In genomic region chr4:94403735-94404134, GRCh38 we compare ENCODE assay signal across 27 cellular contexts.
"Had no signal": no experiment of that assay in that cellular context is flagged by ENCODE, and none has a peak within 500 bp of the region (broad histone marks: within the 10 kb centered on the region; RNA-seq: fewer than 3 reads in every experiment).

No MANE protein-coding gene starts in this region.

- ATAC-seq: activated T-cell treated with anti-CD3 and anti-CD28 coated beads, Interleukin-2, amount 50 U/mL, for 72 hours; body of pancreas; esophagus mucosa; foreskin keratinocyte; heart left ventricle; lower lobe of right lung; natural killer cell treated with Interleukin-12 subunit alpha and Interleukin-12 subunit beta and Interleukin-15 and Interleukin-18, amount 100 ng/mL, for 72 hours; stimulated activated naive B cell treated with anti-CD40 and anti-IgM and Interleukin-4, amounts not matched to agents 10 μg/mL and 1 μg/mL and 100 μg/mL, for 72 hours had no signal

- H3K4me1 ChIP-seq: foreskin keratinocyte had no signal

- H3K27ac Mint-ChIP-seq: activated naive CD8-positive, alpha-beta T cell; activated T-cell treated with anti-CD3 and anti-CD28 coated beads, Interleukin-2, amount 50 U/mL, for 72 hours; endodermal cell; natural killer cell treated with Interleukin-12 subunit alpha and Interleukin-12 subunit beta and Interleukin-15 and Interleukin-18, amount 100 ng/mL, for 72 hours; progenitor cell of endocrine pancreas; stimulated activated naive B cell treated with anti-CD40 and anti-IgM and Interleukin-4, amounts not matched to agents 10 μg/mL and 1 μg/mL and 100 μg/mL, for 72 hours had no signal

- H3K4me3 ChIP-seq: body of pancreas, heart left ventricle, lower lobe of right lung, tibial nerve had no signal

- H3K4me3 Mint-ChIP-seq: activated naive CD8-positive, alpha-beta T cell; activated T-cell treated with anti-CD3 and anti-CD28 coated beads, Interleukin-2, amount 50 U/mL, for 72 hours; endodermal cell; immature natural killer cell; natural killer cell treated with Interleukin-12 subunit alpha and Interleukin-12 subunit beta and Interleukin-15 and Interleukin-18, amount 100 ng/mL, for 72 hours; stimulated activated naive B cell treated with anti-CD40 and anti-IgM and Interleukin-4, amounts not matched to agents 10 μg/mL and 1 μg/mL and 100 μg/mL, for 72 hours had no signal

- H3K4me1 Mint-ChIP-seq: immature natural killer cell had no signal

- H3K27ac ChIP-seq: body of pancreas, foreskin keratinocyte, lower lobe of right lung, neutrophil, tibial nerve, VCaP had no signal

- H3K27me3 Mint-ChIP-seq: progenitor cell of endocrine pancreas had no signal

- H3K36me3 Mint-ChIP-seq: immature natural killer cell; natural killer cell treated with Interleukin-12 subunit alpha and Interleukin-12 subunit beta and Interleukin-15 and Interleukin-18, amount 100 ng/mL, for 72 hours; stimulated activated naive B cell treated with anti-CD40 and anti-IgM and Interleukin-4, amounts not matched to agents 10 μg/mL and 1 μg/mL and 100 μg/mL, for 72 hours had no signal

- DNase-seq: activated CD4-positive, alpha-beta T cell treated with anti-CD3 and anti-CD28 coated beads for 4 hours; activated CD4-positive, alpha-beta T cell treated with anti-CD3 and anti-CD28 coated beads, Interleukin-2, amount 50 U/mL, for 4 hours; activated naive CD4-positive, alpha-beta T cell; activated T-cell treated with anti-CD3 and anti-CD28 coated beads for 4 hours; activated T-cell treated with anti-CD3 and anti-CD28 coated beads, Interleukin-2, amount 50 U/mL, for 72 hours; anterior cingulate cortex; cortex of kidney; endodermal cell; foreskin keratinocyte; hypothalamus; immature natural killer cell; kidney; lower lobe of right lung; mesenchymal stem cell; stimulated activated CD4-positive, alpha-beta T cell treated with anti-CD3 and anti-CD28 coated beads, Interleukin-15, amount 100 ng/mL, for 24 hours; stimulated activated CD4-positive, alpha-beta T cell treated with anti-CD3 and anti-CD28 coated beads, Interleukin-2, amount 100 ng/mL, for 24 hours; stimulated activated naive B cell treated with anti-CD40 and anti-IgM and Interleukin-4, amounts not matched to agents 10 μg/mL and 1 μg/mL and 100 μg/mL, for 72 hours; T-helper 9 cell had no signal

- H3K27me3 ChIP-seq: body of pancreas, foreskin keratinocyte, heart left ventricle, neutrophil, tibial nerve had no signal

- H3K36me3 ChIP-seq: heart left ventricle, lower lobe of right lung, neutrophil, tibial nerve had no signal

- H3K9me3 ChIP-seq: body of pancreas, lower lobe of right lung, neutrophil, tibial nerve had no signal
